In the genomic region with DNA sequence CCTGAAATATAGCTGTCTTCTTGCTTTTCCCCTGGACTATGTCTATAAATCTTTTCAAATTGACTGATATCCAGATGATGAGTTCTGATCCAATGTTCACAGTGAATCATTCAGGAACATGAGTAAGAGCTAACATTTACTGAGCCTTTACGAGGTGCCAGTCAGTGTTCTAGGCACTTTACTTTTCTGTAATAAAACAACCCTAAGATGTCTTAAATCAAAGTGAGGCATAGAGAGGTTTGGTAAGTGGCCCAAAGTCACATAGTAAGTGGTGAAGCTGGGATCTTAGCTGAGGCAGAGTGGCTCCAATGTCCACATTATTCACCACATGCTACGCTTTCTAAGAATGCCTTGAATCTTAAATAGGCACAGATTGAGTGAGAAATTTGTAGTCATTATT, we compare ENCODE assay signal across 31 cellular contexts.
DNase-seq lines count a peak whose midpoint lies in the region; ATAC-seq and TF ChIP-seq lines count a peak whose summit lies in the region.
"Had no signal": no experiment of that assay in that cellular context is flagged by ENCODE, and none has a peak within 500 bp of the region (broad histone marks: within the 10 kb centered on the region; RNA-seq: fewer than 3 reads in every experiment).

No MANE protein-coding gene starts in this region.

- H4K20me1 ChIP-seq in PC-3 (ENCODE audit: low read length) = no peaks in the 10 kb centered on the region
- H4K20me1 ChIP-seq: BLaER1; BLaER1 treated with 17β-estradiol and CSF1 and Interleukin-3, amounts not matched to agents 10 nM and 100 nM had no signal

- H3K4me1 ChIP-seq in PC-3 (ENCODE audit: insufficient read depth, low read length) = peaks cover 17% of the 10 kb centered on the region
- H3K4me1 ChIP-seq: A549, BE2C, BLaER1, Caco-2 had no signal

- no peak overlapping the region for H3K9ac ChIP-seq in PC-3 (ENCODE audit: low read length)
- H3K9ac ChIP-seq: BLaER1; BLaER1 treated with 17β-estradiol and CSF1 and Interleukin-3, amounts not matched to agents 10 nM and 100 nM had no signal

- ATAC-seq in PC-3 (peak; percentile 95), HG02981 (IDR thresholded peaks at IDR 0.05; ENCODE audit: unreplicated experiment) (no peak)
- ATAC-seq: A549; CD8-positive, alpha-beta T cell had no signal

- POLR2A ChIA-PET in PC-3 (lab: Charles Lee; ENCODE audit: unreplicated experiment) = no interaction called here

- intact Hi-C loops in PC-3 (cut with micrococcal nuclease) = no loop called here

- H2AFZ ChIP-seq in PC-3 (ENCODE audit: low read length) = no peak overlapping the region

- H3K4me2 ChIP-seq in PC-3 (ENCODE audit: low read length) = no peak overlapping the region
- H3K4me2 ChIP-seq: A549; BLaER1; BLaER1 treated with 17β-estradiol and CSF1 and Interleukin-3, amounts not matched to agents 10 nM and 100 nM had no signal

- no TSS peak for BruUV-seq in PC-3 (replicated peaks; lab: Mats Ljungman, UMichigan)

- no peaks in the 10 kb centered on the region for H3K9me2 ChIP-seq in PC-3 (replicated peaks; ENCODE audit: low read length)

- 0 out of 2 replicates have a peak, but pooled peaks cover 4% of the 10 kb centered on the region for H3K9me3 ChIP-seq in PC-3 (ENCODE audit: low read length)
- H3K9me3 ChIP-seq: A549, BE2C, BLaER1, Caco-2 had no signal

- H3K36me3 ChIP-seq in PC-3 (ENCODE audit: low read depth, low read length) = no peaks in the 10 kb centered on the region
- H3K36me3 ChIP-seq: BE2C; BLaER1; BLaER1 treated with 17β-estradiol and CSF1 and Interleukin-3, amounts not matched to agents 10 nM and 100 nM had no signal

- peaks cover 3% of the 10 kb centered on the region for H3F3A ChIP-seq in PC-3 (ENCODE audit: low read length, unreplicated experiment)

- H3K27me3 ChIP-seq in PC-3 (ENCODE audit: low read length) = no peaks in the 10 kb centered on the region
- H3K27me3 ChIP-seq: BE2C; BLaER1; BLaER1 treated with 17β-estradiol and CSF1 and Interleukin-3, amounts not matched to agents 10 nM and 100 nM had no signal

- H3K79me2 ChIP-seq in PC-3 (ENCODE audit: low read length) = no peaks in the 10 kb centered on the region

- CTCF ChIA-PET in PC-3 (lab: Charles Lee) = no interaction called here

- no peak for TF ChIP-seq CTCF in LNCaP clone FGC (IDR thresholded peaks at IDR 0.05; ENCODE audit: control insufficient read depth, extremely low read depth, insufficient read depth)
- TF ChIP-seq CTCF in PC-3 (conservative IDR thresholded peaks at IDR 0.05; ENCODE audit: low read depth, low read length) = no peak

- no peak overlapping the region for H3K4me3 ChIP-seq in LNCaP clone FGC (ENCODE audit: low read depth, low read length)
- no peak overlapping the region for H3K4me3 ChIP-seq in PC-3 (ENCODE audit: low read length)
- H3K4me3 ChIP-seq: A549; BLaER1; BLaER1 treated with 17β-estradiol and CSF1 and Interleukin-3, amounts not matched to agents 10 nM and 100 nM had no signal

- peak overlapping the region; percentile 83 for H3K27ac ChIP-seq in PC-3 (ENCODE audit: low read length)
- H3K27ac ChIP-seq: 22Rv1; A549; BLaER1; BLaER1 treated with 17β-estradiol and CSF1 and Interleukin-3, amounts not matched to agents 10 nM and 100 nM; C4-2B had no signal

- DNase-seq in LNCaP clone FGC (ENCODE audit: low read depth) (peak; percentile 51), PC-3 (peak; percentile 90), RKO (ENCODE audit: low spot score) (peak; percentile 6), NCI-H2171 treated with DMSO at 0.1 percent for 48 hours (lab: John Stamatoyannopoulos, UW) (no peak), NCI-H748 treated with DMSO at 0.1 percent for 48 hours (lab: John Stamatoyannopoulos, UW) (no peak)
- DNase-seq: 8988T; ACHN; AML-193; BE2C; C1 segment of cervical spinal cord; Caco-2; Calu3; CD4-positive, alpha-beta memory T cell; CD4-positive, alpha-beta T cell; CD4-positive, CD25-positive, alpha-beta regulatory T cell; CD8-positive, alpha-beta memory T cell; CD8-positive, alpha-beta T cell; COR-L47; DMS 273 treated with DMSO at 0.1 percent for 48 hours; DMS153; DMS53; DMS79; DMS79 treated with DMSO at 0.1 percent for 48 hours; DND-41; EL had no signal

Comparison
In these comparisons a context has a peak if more than half of its experiments do, and no peak if none do; other contexts are left out.
1. DNase-seq: peak in LNCaP clone FGC (single experiment), PC-3 (single experiment) and RKO (single experiment); none in NCI-H2171 treated with DMSO at 0.1 percent for 48 hours (single experiment) and NCI-H748 treated with DMSO at 0.1 percent for 48 hours (single experiment).